19 cellular contexts compared by ENCODE assay signal in genomic region chr17:5825717-5826330, GRCh38.
A peak's percentile ranks its signal among the peaks of the same experiment; 100 is the strongest.
DNase-seq lines count a peak whose midpoint lies in the region; ATAC-seq, FAIRE-seq and TF ChIP-seq lines count a peak whose summit lies in the region.
"Had no signal": no experiment of that assay in that cellular context is flagged by ENCODE, and none has a peak within 500 bp of the region (broad histone marks: within the 10 kb centered on the region; RNA-seq: fewer than 3 reads in every experiment).

No MANE protein-coding gene starts in this region.

- peak overlapping the region; percentile 41 to 88 for H3K18ac ChIP-seq in mesenchymal stem cell (ENCODE audit: low read depth in 1 of 2, low read length in 2 of 2)

- no peak overlapping the region for H2AFZ ChIP-seq in endothelial cell of umbilical vein (ENCODE audit: low read depth, low read length)
- H2AFZ ChIP-seq in mesenchymal stem cell (ENCODE audit: low read depth, low read length): no peak overlapping the region
- H2AFZ ChIP-seq: GM23248 had no signal

- peak overlapping the region; percentile 56 to 92 for H3K4ac ChIP-seq in mesenchymal stem cell (ENCODE audit: low read depth in 1 of 2, low read length in 2 of 2)

- CTCF ChIA-PET in Panc1 (lab: Charles Lee) (no interaction called here), endothelial cell of umbilical vein (lab: Charles Lee) (interaction anchor here (0.7 to 1.7 kb wide), 10 partner anchors 9 to 243 kb away, joined by 3 to 6 read pairs (median 4); no protein-coding TSS in a partner anchor)
- CTCF ChIA-PET in naive thymus-derived CD4-positive, alpha-beta T cell (lab: Charles Lee): no interaction called here

- H3K27me3 ChIP-seq in Panc1 (ENCODE audit: control insufficient read depth, insufficient read depth, low read length): no peaks in the 10 kb centered on the region
- no peaks in the 10 kb centered on the region for H3K27me3 ChIP-seq in endothelial cell of umbilical vein (ENCODE audit: control insufficient read depth in 2 of 2, insufficient read depth in 2 of 2, low read length in 2 of 2)
- H3K27me3 ChIP-seq in mesenchymal stem cell (ENCODE audit: control insufficient read depth in 1 of 2, insufficient read depth in 1 of 2, low read length in 2 of 2): peaks cover 0 to 5% of the 10 kb centered on the region in 2 experiments
- H3K27me3 ChIP-seq in naive thymus-derived CD4-positive, alpha-beta T cell (ENCODE audit: control insufficient read depth in 2 of 2, insufficient read depth in 2 of 2, low read length in 2 of 2): no peaks in the 10 kb centered on the region
- H3K27me3 ChIP-seq: cardiac muscle cell had no signal

- in situ Hi-C loops in Caki2 (cut with HindIII; ENCODE audit: low pct_unique_long_range_greater_than_20kb, low sequenced_read_pairs): no loop called here
- in situ Hi-C loops in Panc1 (cut with HindIII; ENCODE audit: low pct_unique_long_range_greater_than_20kb, low sequenced_read_pairs): no loop called here

- H3K36me3 ChIP-seq in Panc1 (ENCODE audit: control insufficient read depth, insufficient read depth, low read length): no peaks in the 10 kb centered on the region
- H3K36me3 ChIP-seq in endothelial cell of umbilical vein (ENCODE audit: control insufficient read depth in 2 of 2, extremely low read depth in 1 of 2, insufficient read depth in 2 of 2, low read length in 2 of 2): no peaks in the 10 kb centered on the region
- no peaks in the 10 kb centered on the region for H3K36me3 ChIP-seq in mesenchymal stem cell (ENCODE audit: control insufficient read depth in 1 of 2, insufficient read depth in 2 of 2, low read depth in 1 of 2, low read length in 2 of 2)
- H3K36me3 ChIP-seq in naive thymus-derived CD4-positive, alpha-beta T cell (ENCODE audit: control insufficient read depth in 2 of 3, insufficient read depth in 3 of 3, low read length in 3 of 3): no peaks in the 10 kb centered on the region
- H3K36me3 ChIP-seq: cardiac muscle cell had no signal

- H2BK12ac ChIP-seq in mesenchymal stem cell (ENCODE audit: low read length in 2 of 2): peak overlapping the region; percentile 73 to 81

- peak overlapping the region; percentile 91 for H4K91ac ChIP-seq in mesenchymal stem cell (ENCODE audit: low read length)

- H3K9me1 ChIP-seq in endothelial cell of umbilical vein (replicated peaks; ENCODE audit: control insufficient read depth, extremely low read depth, insufficient read depth, low read length): no peaks in the 10 kb centered on the region

- H3K79me2 ChIP-seq in endothelial cell of umbilical vein (ENCODE audit: control insufficient read depth, insufficient read depth, low read length): no peaks in the 10 kb centered on the region

- DNase-seq in Caki2 (ENCODE audit: low read depth) (peak; percentile 92), Panc1 (ENCODE audit: low read depth, low spot score) (peak; percentile 73), endothelial cell of umbilical vein (ENCODE audit: low read depth, low spot score) (peak; percentile 86), mesenchymal stem cell (peak; percentile 97), T-helper 1 cell (no peak), NCI-H2029 (lab: John Stamatoyannopoulos, UW) (no peak)
- no peak for DNase-seq in naive thymus-derived CD4-positive, alpha-beta T cell
- DNase-seq: activated CD4-positive, alpha-beta T cell treated with anti-CD3 and anti-CD28 coated beads for 36 hours; COR-L47; GM23248; NCI-H2171 treated with DMSO at 0.1 percent for 48 hours; NK-92 treated with Interleukin-12 subunit alpha and Interleukin-12 subunit beta, amount 100 ng/mL, for 24 hours had no signal

- peaks cover 0 to 8% (median 3%) of the 10 kb centered on the region in 11 donors for H3K9me3 Mint-ChIP-seq in naive thymus-derived CD4-positive, alpha-beta T cell

- H3K27ac Mint-ChIP-seq in naive thymus-derived CD4-positive, alpha-beta T cell: no peak overlapping the region
- H3K27ac Mint-ChIP-seq: activated CD4-positive, alpha-beta T cell treated with anti-CD3 and anti-CD28 coated beads for 36 hours; activated naive CD4-positive, alpha-beta T cell treated with anti-CD3 and anti-CD28 coated beads, Interleukin-2, amount 50 U/mL, for 72 hours; progenitor cell of endocrine pancreas had no signal

- peak overlapping the region; percentile 55 for H4K8ac ChIP-seq in mesenchymal stem cell (ENCODE audit: low read length)

- no peak overlapping the region for H2AK5ac ChIP-seq in mesenchymal stem cell (ENCODE audit: low read length, severe bottlenecking)

- H2BK120ac ChIP-seq in mesenchymal stem cell (ENCODE audit: low read depth, low read length): peak overlapping the region; percentile 15

- H2BK15ac ChIP-seq in mesenchymal stem cell (ENCODE audit: low read depth, poor library complexity, severe bottlenecking): peak overlapping the region; percentile 2

- H2BK5ac ChIP-seq in mesenchymal stem cell (ENCODE audit: low read depth, low read length, poor library complexity, severe bottlenecking): no peak overlapping the region

- H3K9me3 ChIP-seq in Panc1 (ENCODE audit: control insufficient read depth, insufficient read depth, low read depth, low read length) (peaks cover 10% of the 10 kb centered on the region; the same call in 1 of the 2 replicates), endothelial cell of umbilical vein (replicated peaks; ENCODE audit: control insufficient read depth, insufficient read depth, low read length) (no peaks in the 10 kb centered on the region), mesenchymal stem cell (ENCODE audit: control insufficient read depth, low read length) (peaks cover 6% of the 10 kb centered on the region)
- no peaks in the 10 kb centered on the region for H3K9me3 ChIP-seq in naive thymus-derived CD4-positive, alpha-beta T cell (ENCODE audit: control insufficient read depth in 2 of 3, low read length in 3 of 3)

- POLR2A ChIA-PET in Panc1 (lab: Charles Lee): no interaction called here
- POLR2A ChIA-PET in endothelial cell of umbilical vein (lab: Charles Lee): no interaction called here
- POLR2A ChIA-PET in naive thymus-derived CD4-positive, alpha-beta T cell (lab: Charles Lee): no interaction called here

- H3K4me2 ChIP-seq in endothelial cell of umbilical vein (ENCODE audit: insufficient read depth, low read length) (peak overlapping the region; percentile 10), mesenchymal stem cell (ENCODE audit: low read length, poor library complexity, severe bottlenecking) (no peak overlapping the region)

- 4% methylated on average over 11 of the region's 11 CpGs for WGBS in mesenchymal stem cell

- H3K4me3 Mint-ChIP-seq in naive thymus-derived CD4-positive, alpha-beta T cell: no peak overlapping the region
- H3K4me3 Mint-ChIP-seq: activated CD4-positive, alpha-beta T cell treated with anti-CD3 and anti-CD28 coated beads for 36 hours had no signal

- H3K14ac ChIP-seq in mesenchymal stem cell (ENCODE audit: low read length in 2 of 2): no peak overlapping the region

- no peak overlapping the region for H3K27ac ChIP-seq in Panc1 (ENCODE audit: low read length)
- peak overlapping the region; percentile 79 for H3K27ac ChIP-seq in endothelial cell of umbilical vein (ENCODE audit: insufficient read depth, low read depth, low read length)
- H3K27ac ChIP-seq in mesenchymal stem cell (ENCODE audit: low read length, poor library complexity, severe bottlenecking): peak overlapping the region; percentile 18
- H3K27ac ChIP-seq in naive thymus-derived CD4-positive, alpha-beta T cell (ENCODE audit: low read depth, low read length): no peak overlapping the region
- H3K27ac ChIP-seq: cardiac muscle cell, GM23248 had no signal

- ATAC-seq in Panc1: peak; percentile 72
- ATAC-seq in HG03108 (IDR thresholded peaks at IDR 0.05; ENCODE audit: unreplicated experiment): no peak
- ATAC-seq in naive thymus-derived CD4-positive, alpha-beta T cell: no peak
- ATAC-seq: activated CD4-positive, alpha-beta T cell treated with anti-CD3 and anti-CD28 coated beads for 36 hours; activated naive CD4-positive, alpha-beta T cell treated with anti-CD3 and anti-CD28 coated beads, Interleukin-2, amount 50 U/mL, for 72 hours had no signal

- no peaks in the 10 kb centered on the region for H3K4me1 Mint-ChIP-seq in naive thymus-derived CD4-positive, alpha-beta T cell
- H3K4me1 Mint-ChIP-seq: activated CD4-positive, alpha-beta T cell treated with anti-CD3 and anti-CD28 coated beads for 36 hours had no signal

- H3K9ac ChIP-seq in endothelial cell of umbilical vein (replicated peaks; ENCODE audit: extremely low read depth, insufficient read depth, low read length) (peak overlapping the region; percentile 42), mesenchymal stem cell (ENCODE audit: low read length) (no peak overlapping the region)
- H3K9ac ChIP-seq: GM23248 had no signal

- H3K36me3 Mint-ChIP-seq in naive thymus-derived CD4-positive, alpha-beta T cell: peaks cover 0 to 3% (median 0%) of the 10 kb centered on the region in 5 donors
- H3K36me3 Mint-ChIP-seq: activated naive CD4-positive, alpha-beta T cell treated with anti-CD3 and anti-CD28 coated beads, Interleukin-2, amount 50 U/mL, for 72 hours had no signal

- H3K4me1 ChIP-seq in Panc1 (ENCODE audit: control insufficient read depth, insufficient read depth, low read length) (no peaks in the 10 kb centered on the region), endothelial cell of umbilical vein (ENCODE audit: control insufficient read depth, extremely low read depth, insufficient read depth, low read length) (peaks cover 43% of the 10 kb centered on the region), mesenchymal stem cell (ENCODE audit: control insufficient read depth, insufficient read depth, low read depth, low read length) (peaks cover 14% of the 10 kb centered on the region)
- no peaks in the 10 kb centered on the region for H3K4me1 ChIP-seq in naive thymus-derived CD4-positive, alpha-beta T cell (ENCODE audit: control insufficient read depth in 2 of 2, insufficient read depth in 2 of 2, low read length in 2 of 2)

- H3K23ac ChIP-seq in mesenchymal stem cell (ENCODE audit: low read length in 2 of 2): no peak overlapping the region

- BruUV-seq in Panc1 (replicated peaks; lab: Mats Ljungman, UMichigan) (no TSS peak), endothelial cell of umbilical vein (replicated peaks; lab: Mats Ljungman, UMichigan) (no TSS peak)

- TF ChIP-seq CTCF in Panc1 (IDR thresholded peaks at IDR 0.05): no peak
- no peak for TF ChIP-seq CTCF in endothelial cell of umbilical vein (IDR thresholded peaks at IDR 0.05; ENCODE audit: extremely low read depth in 1 of 2, insufficient read depth in 1 of 2, low read depth in 1 of 2, low read length in 2 of 2)

- no peaks in the 10 kb centered on the region for H3K79me1 ChIP-seq in mesenchymal stem cell (replicated peaks; ENCODE audit: low read length, poor library complexity, severe bottlenecking)

- intact Hi-C loops in Panc1 (cut with micrococcal nuclease; ENCODE audit: unreplicated experiment): no loop called here
- intact Hi-C loops in endothelial cell of umbilical vein (cut with micrococcal nuclease): loop anchor here (1.0 to 2.0 kb wide), 3 partner anchors 8 to 501 kb away; no protein-coding TSS in a partner anchor
- intact Hi-C loops in naive thymus-derived CD4-positive, alpha-beta T cell (cut with micrococcal nuclease): no loop called here

- no peak overlapping the region for H3K4me3 ChIP-seq in Panc1 (ENCODE audit: low read depth in 2 of 2, low read length in 2 of 2)
- H3K4me3 ChIP-seq in endothelial cell of umbilical vein (replicated peaks in 1 of 3; ENCODE audit: insufficient read depth in 1 of 3, low read depth in 1 of 3, low read length in 3 of 3): no peak overlapping the region
- H3K4me3 ChIP-seq in mesenchymal stem cell (ENCODE audit: insufficient read depth in 1 of 2, low read depth in 1 of 2, low read length in 2 of 2): no peak overlapping the region
- no peak overlapping the region for H3K4me3 ChIP-seq in naive thymus-derived CD4-positive, alpha-beta T cell (ENCODE audit: low read length)
- H3K4me3 ChIP-seq: cardiac muscle cell, GM23248 had no signal

- H3K27me3 Mint-ChIP-seq in naive thymus-derived CD4-positive, alpha-beta T cell: peaks cover 11 to 33% (median 20%) of the 10 kb centered on the region in 5 donors

- TF ChIP-seq POLR2A in endothelial cell of umbilical vein (IDR thresholded peaks at IDR 0.05; ENCODE audit: low read depth, low read length): peak; percentile 6

- dilution Hi-C loops in endothelial cell of umbilical vein (cut with MboI; ENCODE audit: extremely low pct_ligation_motif_present, low sequenced_read_pairs): no loop called here

- no peaks in the 10 kb centered on the region for H4K20me1 ChIP-seq in endothelial cell of umbilical vein (replicated peaks; ENCODE audit: control insufficient read depth, extremely low read depth, insufficient read depth, low read length)

- FAIRE-seq in endothelial cell of umbilical vein (lab: Jason Lieb, UNC): peak; percentile 91
- FAIRE-seq: G401.6, GM12892, islet of Langerhans had no signal

Comparison
In these comparisons a context has a peak if more than half of its experiments do, and no peak if none do; other contexts are left out.
1. DNase-seq: peak in Caki2 (single experiment), Panc1 (single experiment), endothelial cell of umbilical vein (single experiment) and mesenchymal stem cell (single experiment); none in naive thymus-derived CD4-positive, alpha-beta T cell (0 of 9), T-helper 1 cell (0 of 5) and NCI-H2029 (single experiment).
2. H3K27ac ChIP-seq: peak in endothelial cell of umbilical vein (single experiment) and mesenchymal stem cell (single experiment); none in Panc1 (single experiment) and naive thymus-derived CD4-positive, alpha-beta T cell (single experiment).